In the genomic region with DNA sequence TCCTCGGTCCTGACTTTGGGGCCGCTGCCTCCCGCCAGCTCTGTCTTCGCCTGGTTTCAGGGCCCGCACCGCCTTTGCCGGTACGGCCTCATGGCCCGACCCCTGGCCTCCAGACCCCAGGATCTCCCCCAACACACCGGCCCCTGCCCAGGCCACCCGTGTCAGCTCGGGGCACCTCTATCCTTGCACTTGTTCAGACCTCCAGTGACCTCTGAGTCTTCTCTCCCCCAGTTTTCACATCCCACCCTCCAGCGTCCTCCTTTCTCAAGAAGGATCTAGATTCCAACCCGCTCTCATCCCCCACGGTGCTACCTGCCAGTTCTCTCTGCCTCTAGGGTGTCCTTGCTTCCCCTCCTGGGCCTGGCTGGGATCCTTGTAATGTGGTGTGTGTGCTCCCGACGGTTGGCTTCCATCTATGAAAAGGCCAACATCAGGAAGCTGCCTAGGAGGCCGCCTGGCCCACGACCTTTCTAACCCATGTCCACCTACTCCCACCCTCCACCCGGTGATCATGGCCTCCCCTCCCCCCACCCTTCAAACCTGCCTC, we compare ENCODE assay signal across 8 cellular contexts.
DNase-seq lines count a peak whose midpoint lies in the region; ATAC-seq and TF ChIP-seq lines count a peak whose summit lies in the region.

No MANE protein-coding gene starts in this region.

- no TSS peak for BruUV-seq in HCT116 (replicated peaks; lab: Mats Ljungman, UMichigan)

- H3K79me2 ChIP-seq in HCT116 (ENCODE audit: insufficient read depth, low read length): no peaks in the 10 kb centered on the region
- no peaks in the 10 kb centered on the region for H3K79me2 ChIP-seq in hepatocyte
- H3K79me2 ChIP-seq in smooth muscle cell (ENCODE audit: low read depth): no peaks in the 10 kb centered on the region

- POLR2A ChIA-PET in HCT116 (lab: Charles Lee): interaction anchor here (0.6 to 1.5 kb wide), 3 partner anchors 15 to 1011 kb away, joined by 3 to 4 read pairs (median 4); no protein-coding TSS in a partner anchor

- peaks cover 57% of the 10 kb centered on the region for H3K27me3 Mint-ChIP-seq in activated T-helper 2 cell treated with anti-CD3 and anti-CD28 coated beads, Interferon-gamma antibody, Interleukin-2, Interleukin-4, amounts not matched to agents 10 μg/mL and 5 μg/mL and 100 μg/mL, durations not matched to agents 14 hours and 24 hours and 36 hours (ENCODE audit: low read depth)

- CTCF ChIA-PET in HCT116 (lab: Charles Lee): interaction anchor here (0.5 to 1.3 kb wide), 4 partner anchors 11 to 125 kb away, joined by 3 to 4 read pairs (median 4); partner anchors contain the start of gene CDK20

- RAD21 ChIA-PET in HCT116 (lab: Charles Lee; ENCODE audit: low non-redundant PET in 1 of 2, low total read pairs in 2 of 2, uncharacterized antibody in 2 of 2, unreplicated experiment in 2 of 2): interaction anchor here in 1 of 2 experiments (0.9 kb wide), 1 partner anchor 10 kb away, joined by 4 read pairs; no protein-coding TSS in a partner anchor

- 0 out of 2 replicates have a peak, but pooled peaks have one; percentile 1 for ATAC-seq in HCT116

- peak overlapping the region; percentile 61 for H3K9ac ChIP-seq in HCT116 (ENCODE audit: low read length)
- no peak overlapping the region for H3K9ac ChIP-seq in smooth muscle cell (ENCODE audit: low read depth)

- peak overlapping the region; percentile 84 for H2AFZ ChIP-seq in HCT116 (ENCODE audit: low read depth, low read length, poor library complexity, severe bottlenecking)
- peak overlapping the region; percentile 91 for H2AFZ ChIP-seq in hepatocyte
- peak overlapping the region; percentile 81 for H2AFZ ChIP-seq in smooth muscle cell (ENCODE audit: low read depth)

- H3K4me3 Mint-ChIP-seq in activated T-helper 2 cell treated with anti-CD3 and anti-CD28 coated beads, Interferon-gamma antibody, Interleukin-2, Interleukin-4, amounts not matched to agents 10 μg/mL and 5 μg/mL and 100 μg/mL, durations not matched to agents 14 hours and 24 hours and 36 hours (ENCODE audit: low read depth): peak overlapping the region; percentile 81

- TF ChIP-seq POLR2A in HCT116 (IDR thresholded peaks at IDR 0.05; ENCODE audit: borderline replicate concordance, extremely low read depth, insufficient read depth, insufficient read length): no peak
- TF ChIP-seq POLR2A in erythroblast (IDR thresholded peaks at IDR 0.05; ENCODE audit: low read length): no peak

- no peaks in the 10 kb centered on the region for H3K9me3 Mint-ChIP-seq in activated T-helper 2 cell treated with anti-CD3 and anti-CD28 coated beads, Interferon-gamma antibody, Interleukin-2, Interleukin-4, amounts not matched to agents 10 μg/mL and 5 μg/mL and 100 μg/mL, durations not matched to agents 14 hours and 24 hours and 36 hours

- H3K4me3 ChIP-seq in HCT116 (replicated peaks in 1 of 2; ENCODE audit: low read depth in 1 of 2, low read length in 2 of 2) (peak overlapping the region; percentile 55 to 65), hepatocyte (no peak overlapping the region), smooth muscle cell (peak overlapping the region; percentile 59)

- H3K9me3 ChIP-seq in HCT116 (ENCODE audit: control insufficient read depth in 1 of 2, insufficient read depth in 1 of 2, low read depth in 1 of 2, low read length in 2 of 2): no peaks in the 10 kb centered on the region
- H3K9me3 ChIP-seq in hepatocyte (ENCODE audit: low read depth): no peaks in the 10 kb centered on the region
- H3K9me3 ChIP-seq in smooth muscle cell (replicated peaks; ENCODE audit: low read depth): no peaks in the 10 kb centered on the region

- TF ChIP-seq RAD21 in HCT116 (IDR thresholded peaks at IDR 0.05; ENCODE audit: low read depth): no peak

- DNase-seq in HCT116 (ENCODE audit: low read depth, low spot score) (no peak), hepatocyte (ENCODE audit: low spot score) (no peak), smooth muscle cell (lab: John Stamatoyannopoulos, UW; ENCODE audit: unreplicated experiment) (no peak), NCI-H2227 treated with DMSO at 0.1 percent for 48 hours (lab: John Stamatoyannopoulos, UW) (no peak), inferior parietal cortex (ENCODE audit: extremely low spot score) (no peak), erythroblast (lab: John Stamatoyannopoulos, UW) (no peak)
- DNase-seq in activated T-helper 2 cell treated with anti-CD3 and anti-CD28 coated beads, Interferon-gamma antibody, Interleukin-2, Interleukin-4, amounts not matched to agents 10 μg/mL and 5 μg/mL and 100 μg/mL, durations not matched to agents 14 hours and 24 hours and 36 hours (ENCODE audit: low spot score): no peak
- no peak for DNase-seq in stimulated activated CD4-positive, alpha-beta T cell treated with anti-CD3 and anti-CD28 coated beads, Interleukin-4, amount 100 ng/mL, for 1 hour

- H3K27ac ChIP-seq in HCT116 (ENCODE audit: low read depth, low read length) (peak overlapping the region; percentile 83; the same call in 1 of the 2 replicates), hepatocyte (peak overlapping the region; percentile 96), smooth muscle cell (ENCODE audit: low read depth) (peak overlapping the region; percentile 37)

- TF ChIP-seq CTCF in HCT116 (IDR thresholded peaks at IDR 0.05 in 2 of 3, conservative IDR thresholded peaks at IDR 0.05 in 1 of 3; ENCODE audit: borderline replicate concordance in 1 of 3, insufficient read depth in 1 of 3, low read depth in 2 of 3, low read length in 2 of 3) (no peak), hepatocyte (IDR thresholded peaks at IDR 0.05; ENCODE audit: poor library complexity) (no peak), smooth muscle cell (IDR thresholded peaks at IDR 0.05; ENCODE audit: borderline replicate concordance, insufficient read depth, poor library complexity, severe bottlenecking) (no peak)

- intact Hi-C loops in HCT116 (cut with micrococcal nuclease): no loop called here
- intact Hi-C loops in activated T-helper 2 cell treated with anti-CD3 and anti-CD28 coated beads, Interferon-gamma antibody, Interleukin-2, Interleukin-4, amounts not matched to agents 10 μg/mL and 5 μg/mL and 100 μg/mL, durations not matched to agents 14 hours and 24 hours and 36 hours (cut with micrococcal nuclease): no loop called here

- H3K4me1 Mint-ChIP-seq in activated T-helper 2 cell treated with anti-CD3 and anti-CD28 coated beads, Interferon-gamma antibody, Interleukin-2, Interleukin-4, amounts not matched to agents 10 μg/mL and 5 μg/mL and 100 μg/mL, durations not matched to agents 14 hours and 24 hours and 36 hours (ENCODE audit: low read depth): peaks cover 7% of the 10 kb centered on the region

- H3F3A ChIP-seq in smooth muscle cell (ENCODE audit: low read depth): peaks cover 8% of the 10 kb centered on the region

- no peaks in the 10 kb centered on the region; the same call in 1 of the 2 replicates for H3K27me3 ChIP-seq in HCT116 (ENCODE audit: insufficient read depth, low read length)
- no peaks in the 10 kb centered on the region for H3K27me3 ChIP-seq in hepatocyte
- H3K27me3 ChIP-seq in smooth muscle cell (ENCODE audit: low read depth): no peaks in the 10 kb centered on the region

- H4K20me1 ChIP-seq in HCT116 (ENCODE audit: insufficient read depth) (no peaks in the 10 kb centered on the region), hepatocyte (ENCODE audit: insufficient read depth, poor library complexity, severe bottlenecking) (no peaks in the 10 kb centered on the region), smooth muscle cell (ENCODE audit: low read depth) (no peaks in the 10 kb centered on the region)

- H3K4me1 ChIP-seq in HCT116 (ENCODE audit: control insufficient read depth in 1 of 2, insufficient read depth in 2 of 2, low read length in 2 of 2): peaks cover 11 to 24% of the 10 kb centered on the region in 2 experiments
- H3K4me1 ChIP-seq in hepatocyte (ENCODE audit: insufficient read depth): peaks cover 6% of the 10 kb centered on the region
- H3K4me1 ChIP-seq in smooth muscle cell (ENCODE audit: low read depth): peaks cover 8% of the 10 kb centered on the region

- WGBS in hepatocyte (ENCODE audit: low lambda C conversion rate, missing lambda C conversion rate): 67% methylated on average over 12 of the region's 20 CpGs
- WGBS in smooth muscle cell (ENCODE audit: low lambda C conversion rate): 59% methylated on average over 16 of the region's 20 CpGs

- H3K4me2 ChIP-seq in HCT116 (ENCODE audit: low read length) (peak overlapping the region; percentile 100), hepatocyte (peak overlapping the region; percentile 98), smooth muscle cell (peak overlapping the region; percentile 89)

- no peaks in the 10 kb centered on the region for H3K9me2 ChIP-seq in HCT116 (ENCODE audit: insufficient read depth)
- H3K9me2 ChIP-seq in hepatocyte (replicated peaks; ENCODE audit: insufficient read depth): no peaks in the 10 kb centered on the region

- no peaks in the 10 kb centered on the region for H3K36me3 Mint-ChIP-seq in activated T-helper 2 cell treated with anti-CD3 and anti-CD28 coated beads, Interferon-gamma antibody, Interleukin-2, Interleukin-4, amounts not matched to agents 10 μg/mL and 5 μg/mL and 100 μg/mL, durations not matched to agents 14 hours and 24 hours and 36 hours (ENCODE audit: low read depth)

- no peak overlapping the region for H3K27ac Mint-ChIP-seq in activated T-helper 2 cell treated with anti-CD3 and anti-CD28 coated beads, Interferon-gamma antibody, Interleukin-2, Interleukin-4, amounts not matched to agents 10 μg/mL and 5 μg/mL and 100 μg/mL, durations not matched to agents 14 hours and 24 hours and 36 hours

- H3K36me3 ChIP-seq in HCT116 (ENCODE audit: control insufficient read depth in 1 of 2, insufficient read depth in 2 of 2, low read length in 2 of 2): no peaks in the 10 kb centered on the region
- no peaks in the 10 kb centered on the region for H3K36me3 ChIP-seq in hepatocyte (replicated peaks; ENCODE audit: insufficient read depth, low read depth)
- no peaks in the 10 kb centered on the region for H3K36me3 ChIP-seq in smooth muscle cell (ENCODE audit: low read depth)

TF ChIP-seq in HCT116, 20 proteins besides CTCF, POLR2A, EP300 and RAD21 (continues in another document):
- TF ChIP-seq SP1 (IDR thresholded peaks at IDR 0.05; ENCODE audit: low read depth): no peak
- no peak for TF ChIP-seq ELF1 (IDR thresholded peaks at IDR 0.05; ENCODE audit: borderline replicate concordance, low read depth)
- TF ChIP-seq TCF7L2 (IDR thresholded peaks at IDR 0.05; ENCODE audit: borderline replicate concordance, extremely low read depth, insufficient read depth, insufficient read length): no peak
- TF ChIP-seq, protein P1, sequence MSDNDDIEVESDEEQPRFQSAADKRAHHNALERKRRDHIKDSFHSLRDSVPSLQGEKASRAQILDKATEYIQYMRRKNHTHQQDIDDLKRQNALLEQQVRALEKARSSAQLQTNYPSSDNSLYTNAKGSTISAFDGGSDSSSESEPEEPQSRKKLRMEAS (IDR thresholded peaks at IDR 0.05): no peak

Comparison
In these comparisons a context has a peak if more than half of its experiments do, and no peak if none do; other contexts are left out.
1. H3K27ac ChIP-seq: peak in every context shown above with its lines; median percentile 96 in hepatocyte; 83 in HCT116; 37 in smooth muscle cell.